Comparison of ENCODE assay signal across 9 cellular contexts in genomic region chr6:43970913-43971775, GRCh38.
A peak's percentile ranks its signal among the peaks of the same experiment; 100 is the strongest.
DNase-seq lines count a peak whose midpoint lies in the region; ATAC-seq and TF ChIP-seq lines count a peak whose summit lies in the region.
"Had no signal": no experiment of that assay in that cellular context is flagged by ENCODE, and none has a peak within 500 bp of the region (broad histone marks: within the 10 kb centered on the region; RNA-seq: fewer than 3 reads in every experiment).

No MANE protein-coding gene starts in this region.

- peak overlapping the region; percentile 90 for H3K27ac Mint-ChIP-seq in chondrocyte (ENCODE audit: unreplicated experiment)

- peaks cover 4% of the 10 kb centered on the region for H3K27me3 Mint-ChIP-seq in chondrocyte (ENCODE audit: low read depth)

- H3K4me1 Mint-ChIP-seq in chondrocyte (ENCODE audit: low read depth): peaks cover 43% of the 10 kb centered on the region

- H3K9me3 Mint-ChIP-seq in chondrocyte (ENCODE audit: low read depth): peaks cover 5% of the 10 kb centered on the region

- TF ChIP-seq CTCF in chondrocyte (IDR thresholded peaks at IDR 0.05) (no peak), GM13976 (IDR thresholded peaks at IDR 0.05; ENCODE audit: borderline replicate concordance, control extremely low read depth, extremely low read depth, insufficient read depth, missing control alignments) (no peak)

- H3K4me3 Mint-ChIP-seq in chondrocyte (ENCODE audit: unreplicated experiment): no peak overlapping the region

- in situ Hi-C loops in GM13976 (cut with MboI; ENCODE audit: low sequenced_read_pairs, unreplicated experiment): no loop called here

- DNase-seq in cardiac septum (ENCODE audit: low spot score) (peak; percentile 70), left cardiac atrium (no peak), chondrocyte (ENCODE audit: low spot score) (peak; percentile 27), mesenteric fat pad (ENCODE audit: low spot score) (peak; percentile 65), GM13976 (ENCODE audit: low spot score) (no peak)
- DNase-seq in activated CD4-positive, alpha-beta T cell treated with anti-CD3 and anti-CD28 coated beads, Interleukin-2, amount 50 U/mL, for 48 hours: no peak
- DNase-seq: GF-D8 had no signal

- H3K36me3 Mint-ChIP-seq in chondrocyte (ENCODE audit: low read depth): no peaks in the 10 kb centered on the region

- ATAC-seq in left cardiac atrium: no peak
- ATAC-seq in HG02623 (IDR thresholded peaks at IDR 0.05; ENCODE audit: unreplicated experiment): no peak
- ATAC-seq in GM18907 (IDR thresholded peaks at IDR 0.05; ENCODE audit: unreplicated experiment): no peak

- intact Hi-C loops in cardiac septum (cut with DNase I): no loop called here
- intact Hi-C loops in left cardiac atrium (cut with DNase I): no loop called here

Comparison
In these comparisons a context has a peak if more than half of its experiments do, and no peak if none do; other contexts are left out.
1. DNase-seq: peak in cardiac septum (single experiment), chondrocyte (single experiment) and mesenteric fat pad (single experiment); none in left cardiac atrium (single experiment), activated CD4-positive, alpha-beta T cell treated with anti-CD3 and anti-CD28 coated beads, Interleukin-2, amount 50 U/mL, for 48 hours (0 of 2) and GM13976 (single experiment).